24 cellular contexts compared by ENCODE assay signal in the genomic region with DNA sequence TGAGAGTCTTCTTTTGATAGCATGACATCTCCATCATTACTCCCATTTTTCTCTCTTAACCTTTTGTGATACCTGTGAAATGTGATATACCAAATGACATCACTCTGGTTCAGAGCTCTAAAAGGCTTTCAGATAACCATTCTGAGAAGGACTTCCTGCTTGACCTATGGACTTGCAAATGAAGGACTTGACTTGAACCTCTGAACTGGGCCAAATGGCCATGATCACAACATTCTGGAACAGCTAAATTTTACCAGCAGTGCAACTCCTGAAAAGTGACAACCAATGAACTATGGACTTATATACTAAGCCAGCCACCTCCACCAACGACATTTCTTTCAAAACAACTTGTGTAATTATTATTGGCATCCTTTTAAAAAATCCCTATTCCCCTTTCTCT.
"Had no signal": no experiment of that assay in that cellular context is flagged by ENCODE, and none has a peak within 500 bp of the region (broad histone marks: within the 10 kb centered on the region; RNA-seq: fewer than 3 reads in every experiment).

No MANE protein-coding gene starts in this region.

- H3K9me3 ChIP-seq: esophagus muscularis mucosa, stomach, thyroid gland, vagina had no signal

- ATAC-seq: foreskin keratinocyte; heart right ventricle; naive thymus-derived CD4-positive, alpha-beta T cell; sciatic nerve; stimulated activated effector memory CD8-positive, alpha-beta T cell treated with anti-CD3 and anti-CD28 coated beads, Interleukin-12 subunit alpha, Interleukin-12 subunit beta, amount 100 ng/mL, for 72 hours had no signal

- H3K27me3 ChIP-seq: esophagus muscularis mucosa, foreskin keratinocyte, heart right ventricle, neural progenitor cell, stomach, thyroid gland, vagina had no signal

- H3K9ac ChIP-seq: neural progenitor cell, parathyroid adenoma had no signal

- H3K36me3 ChIP-seq: esophagus muscularis mucosa, heart right ventricle, neural progenitor cell, stomach, thyroid gland, vagina had no signal

- H3K4me3 ChIP-seq: coronary artery, esophagus muscularis mucosa, heart right ventricle, neural progenitor cell, stomach, thyroid gland, vagina had no signal

- H3K27ac ChIP-seq: coronary artery, esophagus muscularis mucosa, foreskin keratinocyte, heart right ventricle, neural progenitor cell, parathyroid adenoma, stomach, thyroid gland, vagina had no signal

- DNase-seq: dermis blood vessel endothelial cell; effector memory CD4-positive, alpha-beta T cell; foreskin keratinocyte; glutamatergic neuron; heart right ventricle; hypothalamus; immature natural killer cell; islet precursor cell; kidney glomerular epithelial cell; mesenchymal stem cell; naive thymus-derived CD4-positive, alpha-beta T cell; stimulated activated CD4-positive, alpha-beta T cell treated with anti-CD3 and anti-CD28 coated beads, Interleukin-2, amount 100 ng/mL, for 24 hours; stimulated activated CD4-positive, alpha-beta T cell treated with anti-CD3 and anti-CD28 coated beads, Interleukin-4, amount 100 ng/mL, for 24 hours; stimulated activated naive CD4-positive, alpha-beta T cell treated with Interleukin-2 at 50 U/mL for 16 hours; stomach; thyroid gland; trophoblast cell had no signal
